In genomic region chr12:112013601-112014402, GRCh38 we compare ENCODE assay signal across 1 cellular context.
TF ChIP-seq lines count a peak whose summit lies in the region.

No MANE protein-coding gene starts in this region.

TF ChIP-seq in A549, 52 proteins besides CTCF, POLR2A, EP300 and RAD21 (continued from another document):
- TF ChIP-seq ATOH8 (CRISPR knock-in tag; IDR thresholded peaks at IDR 0.05; ENCODE audit: low read depth) (no peak), ZSCAN20 (CRISPR knock-in tag; IDR thresholded peaks at IDR 0.05) (0 out of 2 replicates have a peak, but pooled peaks have one; percentile 26), E2F6 (IDR thresholded peaks at IDR 0.05; ENCODE audit: borderline replicate concordance, low read depth) (0 out of 2 replicates have a peak, but pooled peaks have one; percentile 29), TP53 (CRISPR knock-in tag; IDR thresholded peaks at IDR 0.05) (0 out of 2 replicates have a peak, but pooled peaks have one; percentile 25), NFE2L2 (conservative IDR thresholded peaks at IDR 0.05; ENCODE audit: low read length) (no peak), JUNB (IDR thresholded peaks at IDR 0.05) (no peak), PBX3 (IDR thresholded peaks at IDR 0.05) (no peak), RCOR1 (IDR thresholded peaks at IDR 0.05; ENCODE audit: low read depth, low read length) (no peak), CEBPB (IDR thresholded peaks at IDR 0.05) (peak in 1 of 2 experiments; percentile 14; a peak in 1 of 4 replicates), REST (IDR thresholded peaks at IDR 0.05) (no peak), MAX (IDR thresholded peaks at IDR 0.05) (peak; percentile 65; the same call in 1 of the 2 replicates), JUN (IDR thresholded peaks at IDR 0.05) (peak in 1 of 2 experiments; percentile 63; a peak in 4 of 5 replicates), KDM5A (IDR thresholded peaks at IDR 0.05) (no peak), PHF8 (IDR thresholded peaks at IDR 0.05; ENCODE audit: borderline replicate concordance, low read depth) (peak; percentile 57; the same call in 1 of the 2 replicates), MAFK (IDR thresholded peaks at IDR 0.05; ENCODE audit: partially characterized antibody) (no peak), POLR2AphosphoS2 (conservative IDR thresholded peaks at IDR 0.05; ENCODE audit: low read length) (peak; percentile 65)
TF ChIP-seq in A549: peak in this region for 11.
